In genomic region chr4:85370400-85371032, GRCh38 we compare ENCODE assay signal across 7 cellular contexts.
DNase-seq lines count a peak whose midpoint lies in the region; ATAC-seq and TF ChIP-seq lines count a peak whose summit lies in the region.

No MANE protein-coding gene starts in this region.

- peaks cover 2% of the 10 kb centered on the region for H3K36me3 Mint-ChIP-seq in chondrocyte (ENCODE audit: low read depth)

- no peak overlapping the region for H3K27ac Mint-ChIP-seq in chondrocyte (ENCODE audit: unreplicated experiment)

- in situ Hi-C loops in G401 (cut with HindIII; ENCODE audit: low sequenced_read_pairs), result no loop called here

- DNase-seq in G401 (ENCODE audit: low spot score) (peak; percentile 11), NCI-H82 treated with DMSO at 0.1 percent for 48 hours (lab: John Stamatoyannopoulos, UW; ENCODE audit: unreplicated experiment) (peak; percentile 5), chondrocyte (ENCODE audit: low spot score) (no peak), lung microvascular endothelial cell (ENCODE audit: low read depth in 2 of 2) (peak; percentile 54 to 57), cerebellum (ENCODE audit: low spot score) (no peak)

- no peaks in the 10 kb centered on the region for H3K9me3 Mint-ChIP-seq in chondrocyte (ENCODE audit: low read depth)

- peaks cover 39% of the 10 kb centered on the region for H3K27me3 Mint-ChIP-seq in chondrocyte (ENCODE audit: low read depth)

- TF ChIP-seq CTCF in chondrocyte (IDR thresholded peaks at IDR 0.05), result peak; percentile 83

- H3K4me3 Mint-ChIP-seq in chondrocyte (ENCODE audit: unreplicated experiment), result no peak overlapping the region

- ATAC-seq in GM19397 (IDR thresholded peaks at IDR 0.05; ENCODE audit: unreplicated experiment), result peak; percentile 84
- ATAC-seq in HG03196 (IDR thresholded peaks at IDR 0.05; ENCODE audit: unreplicated experiment), result peak; percentile 83

- no peaks in the 10 kb centered on the region for H3K4me1 Mint-ChIP-seq in chondrocyte (ENCODE audit: low read depth)

Comparison
In these comparisons a context has a peak if more than half of its experiments do, and no peak if none do; other contexts are left out.
1. DNase-seq: peak in G401 (single experiment), NCI-H82 treated with DMSO at 0.1 percent for 48 hours (single experiment) and lung microvascular endothelial cell (2 of 2); none in chondrocyte (single experiment) and cerebellum (single experiment).